In genomic region chr22:46416537-46417267, GRCh38 we compare ENCODE assay signal across 19 cellular contexts.
DNase-seq lines count a peak whose midpoint lies in the region; ATAC-seq, FAIRE-seq and TF ChIP-seq lines count a peak whose summit lies in the region.
"Had no signal": no experiment of that assay in that cellular context is flagged by ENCODE, and none has a peak within 500 bp of the region (broad histone marks: within the 10 kb centered on the region; RNA-seq: fewer than 3 reads in every experiment).

No MANE protein-coding gene starts in this region.

- H3K27me3 ChIP-seq in heart right ventricle, result peaks cover 0 to 19% (median 0%) of the 10 kb centered on the region in 7 donors
- H3K27me3 ChIP-seq: body of pancreas had no signal

- no peak overlapping the region for H3K4me3 Mint-ChIP-seq in activated naive CD8-positive, alpha-beta T cell treated with anti-CD3 and anti-CD28 coated beads for 36 hours
- H3K4me3 Mint-ChIP-seq: CD4-positive, CD25-positive, alpha-beta regulatory T cell had no signal

- H3K27ac Mint-ChIP-seq in activated naive CD8-positive, alpha-beta T cell treated with anti-CD3 and anti-CD28 coated beads for 36 hours, result no peak overlapping the region
- H3K27ac Mint-ChIP-seq: CD4-positive, CD25-positive, alpha-beta regulatory T cell had no signal

- peaks cover 10 to 22% (median 17%) of the 10 kb centered on the region in 9 donors for H3K4me1 ChIP-seq in heart right ventricle
- H3K4me1 ChIP-seq: body of pancreas had no signal

- H3K9me3 Mint-ChIP-seq in activated naive CD8-positive, alpha-beta T cell treated with anti-CD3 and anti-CD28 coated beads for 36 hours, result no peaks in the 10 kb centered on the region
- H3K9me3 Mint-ChIP-seq: CD4-positive, CD25-positive, alpha-beta regulatory T cell had no signal

- H3K9me3 ChIP-seq in heart right ventricle, result no peaks in the 10 kb centered on the region
- H3K9me3 ChIP-seq: body of pancreas had no signal

- WGBS in heart right ventricle, 2 donors, result 56 to 58% methylated on average over 26 of the region's 26 CpGs

- H3K4me1 Mint-ChIP-seq in activated naive CD8-positive, alpha-beta T cell treated with anti-CD3 and anti-CD28 coated beads for 36 hours, result no peaks in the 10 kb centered on the region
- H3K4me1 Mint-ChIP-seq: CD4-positive, CD25-positive, alpha-beta regulatory T cell had no signal

- no peaks in the 10 kb centered on the region for H3K36me3 Mint-ChIP-seq in activated naive CD8-positive, alpha-beta T cell treated with anti-CD3 and anti-CD28 coated beads for 36 hours
- H3K36me3 Mint-ChIP-seq: CD4-positive, CD25-positive, alpha-beta regulatory T cell had no signal

- intact Hi-C loops in Right ventricle myocardium superior (cut with DNase I), result no loop called here
- intact Hi-C loops in heart right ventricle (cut with DNase I), result loop anchor here in 1 of 10 donors (10.0 kb wide), 1 partner anchor 88 kb away; no protein-coding TSS in a partner anchor

- no peak for FAIRE-seq in urothelium cell line (lab: Jason Lieb, UNC)
- FAIRE-seq: H1 had no signal

- H3K27ac ChIP-seq in heart right ventricle, result peak overlapping the region in 5 of 10 donors; percentile 17 to 58 (median 26)
- H3K27ac ChIP-seq: body of pancreas, epithelial cell of prostate had no signal

- TF ChIP-seq CTCF in heart right ventricle (IDR thresholded peaks at IDR 0.05), result no peak
- no peak for TF ChIP-seq CTCF in astrocyte of the spinal cord (IDR thresholded peaks at IDR 0.05; ENCODE audit: low read depth, low read length)

- in situ Hi-C loops in astrocyte of the spinal cord (cut with HindIII; ENCODE audit: low sequenced_read_pairs), result no loop called here
- in situ Hi-C loops in KBM-7 (cut with MboI; ENCODE audit: low pct_unique_long_range_greater_than_20kb, low sequenced_read_pairs), result no loop called here

- H3K4me3 ChIP-seq in heart right ventricle, result no peak overlapping the region
- no peak overlapping the region for H3K4me3 ChIP-seq in astrocyte of the spinal cord (ENCODE audit: low read depth, low read length)
- H3K4me3 ChIP-seq: body of pancreas had no signal

- no peaks in the 10 kb centered on the region for H3K36me3 ChIP-seq in heart right ventricle

- DNase-seq in Right ventricle myocardium superior (no peak), heart right ventricle (no peak), astrocyte of the spinal cord (ENCODE audit: low read depth, low spot score) (peak; percentile 74), kidney glomerular epithelial cell (lab: John Stamatoyannopoulos, UW) (peak; percentile 92), urothelium cell line (ENCODE audit: low spot score) (peak; percentile 27), C1 segment of cervical spinal cord (lab: John Stamatoyannopoulos, UW) (no peak), KBM-7 (no peak)
- DNase-seq in activated naive CD8-positive, alpha-beta T cell treated with anti-CD3 and anti-CD28 coated beads for 36 hours, result no peak
- DNase-seq: activated CD4-positive, alpha-beta T cell treated with anti-CD3 and anti-CD28 coated beads, Interleukin-2, amount 50 U/mL, for 4 hours; activated naive CD4-positive, alpha-beta T cell; body of pancreas; CD4-positive, CD25-positive, alpha-beta regulatory T cell; dermis blood vessel endothelial cell; DMS79; MM.1S; NCI-H1930; NK-92 treated with Interleukin-12 subunit alpha and Interleukin-12 subunit beta, amount 100 ng/mL, for 24 hours had no signal

- no peaks in the 10 kb centered on the region for H3K27me3 Mint-ChIP-seq in activated naive CD8-positive, alpha-beta T cell treated with anti-CD3 and anti-CD28 coated beads for 36 hours
- H3K27me3 Mint-ChIP-seq: CD4-positive, CD25-positive, alpha-beta regulatory T cell had no signal

- ATAC-seq in Right ventricle myocardium superior (ENCODE audit: poor library complexity), result peak; percentile 23
- no peak for ATAC-seq in heart right ventricle
- ATAC-seq: body of pancreas had no signal

Comparison
In these comparisons a context has a peak if more than half of its experiments do, and no peak if none do; other contexts are left out.
1. DNase-seq: peak in astrocyte of the spinal cord (single experiment), kidney glomerular epithelial cell (single experiment) and urothelium cell line (single experiment); none in Right ventricle myocardium superior (single experiment), heart right ventricle (0 of 2), C1 segment of cervical spinal cord (0 of 14), activated naive CD8-positive, alpha-beta T cell treated with anti-CD3 and anti-CD28 coated beads for 36 hours (single experiment) and KBM-7 (single experiment).